In genomic region chr2:949894-950626, GRCh38 we compare ENCODE assay signal across 9 cellular contexts. TPM values are rescaled to one million over a fixed set of nuclear protein-coding genes. Genes with fewer than 3 reads are reported as not detected.
A peak's percentile ranks its signal among the peaks of the same experiment; 100 is the strongest.
DNase-seq lines count a peak whose midpoint lies in the region; ATAC-seq and TF ChIP-seq lines count a peak whose summit lies in the region.
"Had no signal": no experiment of that assay in that cellular context is flagged by ENCODE, and none has a peak within 500 bp of the region (broad histone marks: within the 10 kb centered on the region; RNA-seq: fewer than 3 reads in every experiment).

No MANE protein-coding gene starts in this region.

- no peaks in the 10 kb centered on the region for H4K20me1 ChIP-seq in PC-9 (ENCODE audit: insufficient read depth)

- no peaks in the 10 kb centered on the region for H3K9me2 ChIP-seq in PC-9 (ENCODE audit: insufficient read depth)

- H2AFZ ChIP-seq in PC-9: no peak overlapping the region

- no peaks in the 10 kb centered on the region for H3K79me2 ChIP-seq in PC-9 (ENCODE audit: low read depth)

- TF ChIP-seq CTCF in Panc1 (IDR thresholded peaks at IDR 0.05) (no peak), fibroblast of mammary gland (conservative IDR thresholded peaks at IDR 0.05; ENCODE audit: control insufficient read depth, insufficient read depth, low read depth, low read length) (no peak), PC-9 (conservative IDR thresholded peaks at IDR 0.05) (no peak)

- intact Hi-C loops in Panc1 (cut with micrococcal nuclease; ENCODE audit: unreplicated experiment): loop anchor here (5.0 kb wide), 1 partner anchor 192 kb away; no protein-coding TSS in a partner anchor
- intact Hi-C loops in sciatic nerve (cut with DNase I): no loop called here
- intact Hi-C loops in PC-9 (cut with micrococcal nuclease; ENCODE audit: unreplicated experiment): no loop called here

- no TSS peak for BruUV-seq in Panc1 (replicated peaks; lab: Mats Ljungman, UMichigan)
- no TSS peak for BruUV-seq in PC-9 (replicated peaks; lab: Mats Ljungman, UMichigan)

- H3K27ac ChIP-seq in Panc1 (ENCODE audit: low read length) (no peak overlapping the region), PC-9 (no peak overlapping the region)

- H3K9me3 ChIP-seq in Panc1 (ENCODE audit: control insufficient read depth, insufficient read depth, low read depth, low read length) (no peaks in the 10 kb centered on the region), PC-9 (ENCODE audit: insufficient read depth, low read depth) (no peaks in the 10 kb centered on the region)

- CTCF ChIA-PET in Panc1 (lab: Charles Lee): no interaction called here
- CTCF ChIA-PET in PC-9 (lab: Charles Lee): no interaction called here

- H3K4me3 ChIP-seq in Panc1 (ENCODE audit: low read depth in 2 of 2, low read length in 2 of 2): peak overlapping the region; percentile 4 to 30; a peak in 2 of 4 replicates
- peak overlapping the region; percentile 10 for H3K4me3 ChIP-seq in fibroblast of mammary gland (ENCODE audit: control insufficient read depth, low read depth, low read length)
- no peak overlapping the region for H3K4me3 ChIP-seq in PC-9

- H3K36me3 ChIP-seq in Panc1 (ENCODE audit: control insufficient read depth, insufficient read depth, low read length): no peaks in the 10 kb centered on the region
- no peaks in the 10 kb centered on the region for H3K36me3 ChIP-seq in PC-9 (ENCODE audit: low read depth)

- POLR2A ChIA-PET in Panc1 (lab: Charles Lee) (no interaction called here), PC-9 (lab: Charles Lee; ENCODE audit: unreplicated experiment) (no interaction called here)

- H3K4me1 ChIP-seq in Panc1 (ENCODE audit: control insufficient read depth, insufficient read depth, low read length) (peaks cover 3% of the 10 kb centered on the region; the same call in 1 of the 2 replicates), PC-9 (replicated peaks; ENCODE audit: insufficient read depth) (no peaks in the 10 kb centered on the region)

- DNase-seq in Panc1 (ENCODE audit: low read depth, low spot score) (no peak), fibroblast of mammary gland (ENCODE audit: low read depth) (no peak), sciatic nerve (ENCODE audit: low spot score) (no peak), midbrain (lab: John Stamatoyannopoulos, UW) (no peak), PC-9 (no peak), DMS114 treated with DMSO at 0.1 percent for 48 hours (lab: John Stamatoyannopoulos, UW; ENCODE audit: unreplicated experiment) (no peak), SKM-1 treated with dmso at 0.1 percent for 144 hours (lab: John Stamatoyannopoulos, UW; ENCODE audit: unreplicated experiment) (no peak)

- ATAC-seq in GM21360 (IDR thresholded peaks at IDR 0.05; ENCODE audit: unreplicated experiment): peak; percentile 10
- ATAC-seq in Panc1: no peak
- peak; percentile 23 for ATAC-seq in sciatic nerve

- H3K27me3 ChIP-seq in Panc1 (ENCODE audit: control insufficient read depth, insufficient read depth, low read length) (no peaks in the 10 kb centered on the region), PC-9 (ENCODE audit: insufficient read depth, low read depth) (peaks cover 68% of the 10 kb centered on the region)

- H3K4me2 ChIP-seq in PC-9: no peak overlapping the region

- in situ Hi-C loops in Panc1 (cut with HindIII; ENCODE audit: low pct_unique_long_range_greater_than_20kb, low sequenced_read_pairs): no loop called here

- no peaks in the 10 kb centered on the region for H3F3A ChIP-seq in PC-9 (ENCODE audit: insufficient read depth, low read depth)

RNA-seq across cellular contexts. Expression of gene SNTG2, which starts 0.6 kb away (rescaled TPM):
- not detected for total RNA-seq in Panc1 (2021; ENCODE audit: unreplicated experiment)
- polyA plus RNA-seq in Panc1 (2012; ENCODE audit: insufficient read length): not detected
- 4.4 TPM for total RNA-seq in sciatic nerve
- not detected in 2 replicates for total RNA-seq in PC-9 (2021)
- total RNA-seq: HT1080 had no signal
